Comparison of ENCODE assay signal across 8 cellular contexts in genomic region chr1:158999301-159000069, GRCh38. TPM values are rescaled to one million over a fixed set of nuclear protein-coding genes. Genes with fewer than 3 reads are reported as not detected.
DNase-seq lines count a peak whose midpoint lies in the region; ATAC-seq and TF ChIP-seq lines count a peak whose summit lies in the region.

No MANE protein-coding gene starts in this region.

- peak; percentile 93 for DNase-seq in HT1080 (ENCODE audit: low read depth)
- DNase-seq in body of pancreas = peak; percentile 28 to 69 (median 42)
- DNase-seq in iPS DF 19.7 (ENCODE audit: low read depth, low spot score) = peak; percentile 94
- DNase-seq in renal cortical epithelial cell (ENCODE audit: low read depth) = peak; percentile 94
- no peak for DNase-seq in NCI-H446 treated with DMSO at 0.1 percent for 48 hours (lab: John Stamatoyannopoulos, UW)

- H3K4me1 ChIP-seq in body of pancreas = no peaks in the 10 kb centered on the region

- ATAC-seq in body of pancreas (peak; percentile 75), HG02571 (IDR thresholded peaks at IDR 0.05; ENCODE audit: unreplicated experiment) (no peak), HG03280 (IDR thresholded peaks at IDR 0.05; ENCODE audit: unreplicated experiment) (no peak), GM18511 (IDR thresholded peaks at IDR 0.05; ENCODE audit: unreplicated experiment) (no peak)

- no peaks in the 10 kb centered on the region for H3K36me3 ChIP-seq in body of pancreas (replicated peaks in 1 of 2; ENCODE audit: insufficient read depth in 1 of 2, low read depth in 2 of 2)

- TF ChIP-seq POLR2A in body of pancreas (IDR thresholded peaks at IDR 0.05) = peak in 2 of 3 donors; percentile 47 to 55

- H3K27me3 ChIP-seq in body of pancreas = no peaks in the 10 kb centered on the region

- H3K4me3 ChIP-seq in body of pancreas = no peak overlapping the region

- WGBS in body of pancreas, 2 donors = 8 to 16% methylated on average over 11 of the region's 11 CpGs

- TF ChIP-seq CTCF in body of pancreas (IDR thresholded peaks at IDR 0.05) = no peak

- intact Hi-C loops in body of pancreas (cut with DNase I) = no loop called here

- no peaks in the 10 kb centered on the region for H3K9me3 ChIP-seq in body of pancreas

- peak overlapping the region in 2 of 4 donors; percentile 63 to 64 for H3K27ac ChIP-seq in body of pancreas

RNA-seq across cellular contexts. Expression of gene IFI16, which starts 10.2 kb away (rescaled TPM):
- 34.3 and 36.3 TPM in 2 replicates for total RNA-seq in HT1080 (2014; rRNA removed; shearing (Covaris generic))
- polyA plus RNA-seq in HT1080 (2015; cell fraction: cytosol; rRNA removed) = 85.9 and 109 TPM in 2 replicates
- 198 and 201 TPM in 2 replicates for polyA plus RNA-seq in HT1080 (2015; cell fraction: nucleus; rRNA removed)
- total RNA-seq in body of pancreas = 10 to 100 TPM; 10.9 to 11.2 TPM
- total RNA-seq in renal cortical epithelial cell = 8.7 and 25.6 TPM in 2 replicates
